ENCODE assay signal across 20 cellular contexts in genomic region chr13:51629711-51630575, GRCh38. TPM values are rescaled to one million over a fixed set of nuclear protein-coding genes. Genes with fewer than 3 reads are reported as not detected.
DNase-seq lines count a peak whose midpoint lies in the region; ATAC-seq and TF ChIP-seq lines count a peak whose summit lies in the region.
"Had no signal": no experiment of that assay in that cellular context is flagged by ENCODE, and none has a peak within 500 bp of the region (broad histone marks: within the 10 kb centered on the region; RNA-seq: fewer than 3 reads in every experiment).

No MANE protein-coding gene starts in this region.

- H3K36me3 ChIP-seq in GM23248 (ENCODE audit: low read depth) (no peaks in the 10 kb centered on the region), brain microvascular endothelial cell (replicated peaks) (no peaks in the 10 kb centered on the region)
- H3K36me3 ChIP-seq: esophagus squamous epithelium, heart right ventricle, Peyer's patch had no signal

- intact Hi-C loops in CD4-positive, alpha-beta T cell (cut with DNase I, micrococcal nuclease), result loop anchor here (2.0 to 5.0 kb wide), 2 partner anchors 15 to 43 kb away; no protein-coding TSS in a partner anchor

- H3K9me2 ChIP-seq in GM23248 (ENCODE audit: insufficient read depth), result no peaks in the 10 kb centered on the region

- H3K27ac ChIP-seq in CD4-positive, alpha-beta T cell (ENCODE audit: low read depth, low read length), result no peak overlapping the region
- H3K27ac ChIP-seq in GM23248, result peak overlapping the region; percentile 89
- H3K27ac ChIP-seq in brain microvascular endothelial cell, result peak overlapping the region; percentile 72
- H3K27ac ChIP-seq: Peyer's patch had no signal

- H3K4me3 Mint-ChIP-seq in CD4-positive, alpha-beta T cell, result no peak overlapping the region
- peak overlapping the region in 3 of 10 donors; percentile 6 to 24 (median 14) for H3K4me3 Mint-ChIP-seq in naive thymus-derived CD8-positive, alpha-beta T cell

- POLR2A ChIA-PET in CD4-positive, alpha-beta T cell (lab: Charles Lee), result interaction anchor here (1.1 to 1.6 kb wide), 2 partner anchors 15 to 177 kb away, joined by 3 to 5 read pairs; partner anchors contain the start of gene INTS6
- POLR2A ChIA-PET in naive thymus-derived CD8-positive, alpha-beta T cell (lab: Charles Lee), result no interaction called here

- peaks cover 61% of the 10 kb centered on the region for H3K4me1 Mint-ChIP-seq in CD4-positive, alpha-beta T cell (ENCODE audit: low read depth)
- H3K4me1 Mint-ChIP-seq in naive thymus-derived CD8-positive, alpha-beta T cell, result peaks cover 9 to 65% (median 50%) of the 10 kb centered on the region in 4 donors

- H3K4me1 ChIP-seq in GM23248 (ENCODE audit: insufficient read depth), result peaks cover 65% of the 10 kb centered on the region
- H3K4me1 ChIP-seq: Caco-2, Peyer's patch had no signal

- H3K27me3 ChIP-seq in CD4-positive, alpha-beta T cell (ENCODE audit: control insufficient read depth, insufficient read depth, low read length), result no peaks in the 10 kb centered on the region
- H3K27me3 ChIP-seq in GM23248 (replicated peaks; ENCODE audit: insufficient read depth) (no peaks in the 10 kb centered on the region), brain microvascular endothelial cell (replicated peaks) (no peaks in the 10 kb centered on the region)
- H3K27me3 ChIP-seq: esophagus squamous epithelium, heart right ventricle, Peyer's patch had no signal

- H2AFZ ChIP-seq in GM23248, result no peak overlapping the region

- H3K9me3 Mint-ChIP-seq in CD4-positive, alpha-beta T cell, result no peaks in the 10 kb centered on the region
- no peaks in the 10 kb centered on the region for H3K9me3 Mint-ChIP-seq in naive thymus-derived CD8-positive, alpha-beta T cell

- in situ Hi-C loops in GM23248 (cut with MboI), result no loop called here
- in situ Hi-C loops in brain microvascular endothelial cell (cut with HindIII; ENCODE audit: low pct_ligation_motif_present, low sequenced_read_pairs), result no loop called here

- no peak for TF ChIP-seq CTCF in CD4-positive, alpha-beta T cell (IDR thresholded peaks at IDR 0.05)
- no peak for TF ChIP-seq CTCF in brain microvascular endothelial cell (IDR thresholded peaks at IDR 0.05; ENCODE audit: low read depth, low read length, missing control alignments)

- H3K9me3 ChIP-seq in CD4-positive, alpha-beta T cell (ENCODE audit: control insufficient read depth, low read length), result no peaks in the 10 kb centered on the region
- no peaks in the 10 kb centered on the region for H3K9me3 ChIP-seq in GM23248 (ENCODE audit: low read depth)
- H3K9me3 ChIP-seq: Caco-2, esophagus squamous epithelium, heart right ventricle, Peyer's patch had no signal

- H3K9ac ChIP-seq in GM23248, result peak overlapping the region; percentile 47; the same call in 1 of the 2 replicates

- H3K4me3 ChIP-seq in GM23248, result no peak overlapping the region
- no peak overlapping the region for H3K4me3 ChIP-seq in brain microvascular endothelial cell (ENCODE audit: low read depth, low read length)
- H3K4me3 ChIP-seq: esophagus squamous epithelium, heart right ventricle, Peyer's patch had no signal

- CTCF ChIA-PET in CD4-positive, alpha-beta T cell (lab: Charles Lee), result interaction anchor here (0.6 to 0.8 kb wide), 2 partner anchors 15 to 260 kb away, joined by 4 read pairs; no protein-coding TSS in a partner anchor

- H3F3A ChIP-seq in GM23248 (ENCODE audit: insufficient read depth), result peaks cover 42% of the 10 kb centered on the region

- peak overlapping the region; percentile 47 for H3K27ac Mint-ChIP-seq in CD4-positive, alpha-beta T cell
- H3K27ac Mint-ChIP-seq in naive thymus-derived CD8-positive, alpha-beta T cell, result peak overlapping the region in 7 of 10 donors; percentile 7 to 80 (median 40)

- H3K27me3 Mint-ChIP-seq in CD4-positive, alpha-beta T cell, result no peaks in the 10 kb centered on the region
- no peaks in the 10 kb centered on the region for H3K27me3 Mint-ChIP-seq in naive thymus-derived CD8-positive, alpha-beta T cell

- no peaks in the 10 kb centered on the region for H4K20me1 ChIP-seq in GM23248 (ENCODE audit: insufficient read depth)

- no peak for ATAC-seq in CD4-positive, alpha-beta T cell (ENCODE audit: poor library complexity)
- ATAC-seq in naive thymus-derived CD8-positive, alpha-beta T cell, result peak; percentile 35 to 39
- ATAC-seq in HG02571 (IDR thresholded peaks at IDR 0.05; ENCODE audit: unreplicated experiment), result no peak
- ATAC-seq: activated CD4-positive, CD25-positive, alpha-beta regulatory T cell treated with anti-CD3 and anti-CD28 coated beads, Interleukin-2, amount 50 U/mL, for 24 hours; HCT116; heart right ventricle had no signal

- peak overlapping the region; percentile 43 for H3K4me2 ChIP-seq in GM23248 (ENCODE audit: unreplicated experiment)

- no peaks in the 10 kb centered on the region for H3K36me3 Mint-ChIP-seq in CD4-positive, alpha-beta T cell (ENCODE audit: low read depth)
- no peaks in the 10 kb centered on the region for H3K36me3 Mint-ChIP-seq in naive thymus-derived CD8-positive, alpha-beta T cell

- WGBS in GM23248 (ENCODE audit: low coverage in 1 of 2, low lambda C conversion rate in 2 of 2, missing lambda C conversion rate in 2 of 2), 2 experiments, result 50% methylated on average over 4 of the region's 4 CpGs

- DNase-seq in CD4-positive, alpha-beta T cell, result no peak
- peak; percentile 66 for DNase-seq in GM23248
- no peak for DNase-seq in brain microvascular endothelial cell
- DNase-seq in naive thymus-derived CD8-positive, alpha-beta T cell, result peak in 2 of 10 donors; percentile 8 to 14
- DNase-seq in stimulated activated CD4-positive, alpha-beta T cell treated with anti-CD3 and anti-CD28 coated beads, Interleukin-1b, Interleukin-23, amount 100 ng/mL, for 48 hours, result no peak
- DNase-seq in NCI-H1694 (lab: John Stamatoyannopoulos, UW), result no peak
- DNase-seq: activated effector memory CD4-positive, alpha-beta T cell treated with Interleukin-2 at 50 U/mL for 16 hours; Caco-2; central memory CD4-positive, alpha-beta T cell; effector CD4-positive, alpha-beta T cell; EL; esophagus squamous epithelium; heart right ventricle; NCI-H1930; NCI-H345; nucleus accumbens; Peyer's patch had no signal

- H3K79me2 ChIP-seq in GM23248 (ENCODE audit: insufficient read depth), result peaks cover 95% of the 10 kb centered on the region

RNA-seq across cellular contexts. Expression of gene WDFY2, which starts 45.7 kb away (rescaled TPM):
- 10 to 100 TPM; 21.4 to 21.9 TPM for total RNA-seq in CD4-positive, alpha-beta T cell
- total RNA-seq in GM23248 (2014; rRNA removed; shearing (Covaris generic)), result 6.9 and 17.1 TPM in 2 replicates
- polyA plus RNA-seq in GM23248 (2016; fragmentation: Nextera tagmentation; extraction: Ambion mirVana), result 11.5 and 14.2 TPM in 2 replicates
- 10 to 100 TPM; 23.5 to 24.8 TPM for total RNA-seq in naive thymus-derived CD8-positive, alpha-beta T cell
- 1 to 10 TPM; 3.8 to 4.4 (median 4.0) TPM for polyA plus RNA-seq in naive thymus-derived CD8-positive, alpha-beta T cell

Comparison
In these comparisons a context has a peak if more than half of its experiments do, and no peak if none do; other contexts are left out.
1. ATAC-seq: peak in naive thymus-derived CD8-positive, alpha-beta T cell (2 of 2); none in CD4-positive, alpha-beta T cell (single experiment) and HG02571 (single experiment).